In the genomic region with DNA sequence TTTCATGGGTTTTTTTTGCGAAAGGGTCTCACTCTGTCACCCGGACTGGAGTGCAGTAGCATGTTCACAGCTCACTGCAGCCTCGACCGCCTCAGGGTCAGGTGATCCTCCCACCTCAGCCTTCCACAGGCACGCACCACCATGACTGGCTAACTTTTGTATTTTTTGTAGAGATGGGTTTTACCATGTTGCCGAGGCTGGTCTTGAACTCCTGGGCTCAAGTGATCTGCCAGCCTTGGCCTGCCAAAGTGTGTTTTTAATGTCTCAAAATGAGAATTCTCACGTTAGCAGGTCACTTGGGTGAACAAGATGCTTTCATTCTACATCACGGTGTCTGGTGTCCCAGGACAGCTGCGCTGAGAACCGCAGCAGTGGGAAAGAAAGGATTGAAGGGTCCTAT, we compare ENCODE assay signal across 12 cellular contexts. TPM values are rescaled to one million over a fixed set of nuclear protein-coding genes. Genes with fewer than 3 reads are reported as not detected.
DNase-seq lines count a peak whose midpoint lies in the region; ATAC-seq and TF ChIP-seq lines count a peak whose summit lies in the region.
"Had no signal": no experiment of that assay in that cellular context is flagged by ENCODE, and none has a peak within 500 bp of the region (broad histone marks: within the 10 kb centered on the region; RNA-seq: fewer than 3 reads in every experiment).

No MANE protein-coding gene starts in this region.

- DNase-seq in activated T-cell treated with anti-CD3 and anti-CD28 coated beads, Interleukin-2, amount 50 U/mL, for 4 hours, result no peak
- no peak for DNase-seq in activated T-cell treated with anti-CD3 and anti-CD28 coated beads, Interleukin-2, amount 50 U/mL, for 48 hours
- DNase-seq in activated B cell treated with CpG ODN at 0.5 μM for 24 hours (no peak), suprapubic skin (ENCODE audit: low spot score in 2 of 2) (no peak), NCI-H2196 (lab: John Stamatoyannopoulos, UW; ENCODE audit: unreplicated experiment) (no peak), erythroblast (lab: John Stamatoyannopoulos, UW) (no peak)
- no peak for DNase-seq in stimulated activated CD4-positive, alpha-beta T cell treated with anti-CD3 and anti-CD28 coated beads, Interleukin-12 subunit alpha, Interleukin-12 subunit beta, amount 100 ng/mL, for 4 hours
- DNase-seq: activated CD4-positive, CD25-positive, alpha-beta regulatory T cell treated with anti-CD3 and anti-CD28 coated beads, Interleukin-2, amount 50 U/mL, for 72 hours; caudate nucleus; midbrain; upper lobe of left lung had no signal

- H3K27me3 Mint-ChIP-seq in activated T-cell treated with anti-CD3 and anti-CD28 coated beads, Interleukin-2, amount 50 U/mL, for 4 hours (ENCODE audit: low read depth), result peaks cover 2% of the 10 kb centered on the region
- H3K27me3 Mint-ChIP-seq in activated B cell treated with CpG ODN at 0.5 μM for 24 hours, result peaks cover 2% of the 10 kb centered on the region

- H3K4me1 ChIP-seq in gastroesophageal sphincter (peaks cover 0 to 83% (median 32%) of the 10 kb centered on the region in 3 donors), suprapubic skin (peaks cover 60% of the 10 kb centered on the region)

- TF ChIP-seq POLR2A in gastroesophageal sphincter (IDR thresholded peaks at IDR 0.05) (no peak), suprapubic skin (IDR thresholded peaks at IDR 0.05) (no peak), erythroblast (IDR thresholded peaks at IDR 0.05; ENCODE audit: low read length) (no peak)

- H3K9me3 Mint-ChIP-seq in activated T-cell treated with anti-CD3 and anti-CD28 coated beads, Interleukin-2, amount 50 U/mL, for 4 hours, result no peaks in the 10 kb centered on the region
- H3K9me3 Mint-ChIP-seq in activated B cell treated with CpG ODN at 0.5 μM for 24 hours, result no peaks in the 10 kb centered on the region

- peak overlapping the region in 1 of 2 donors; percentile 89 for H3K4me3 ChIP-seq in gastroesophageal sphincter
- H3K4me3 ChIP-seq in suprapubic skin, result peak overlapping the region; percentile 84

- POLR2A ChIA-PET in activated B cell treated with CpG ODN at 0.5 μM for 24 hours (lab: Charles Lee), result no interaction called here

- H3K27me3 ChIP-seq in gastroesophageal sphincter, result no peaks in the 10 kb centered on the region
- no peaks in the 10 kb centered on the region for H3K27me3 ChIP-seq in suprapubic skin
- H3K27me3 ChIP-seq: upper lobe of left lung had no signal

- WGBS in gastroesophageal sphincter (ENCODE audit: low coverage in 1 of 2), 2 donors, result 83 to 84% methylated on average over 8 to 9 of the region's 10 CpGs
- WGBS in suprapubic skin, result 82% methylated on average over 10 of the region's 10 CpGs

- TF ChIP-seq EP300 in gastroesophageal sphincter (IDR thresholded peaks at IDR 0.05), result no peak
- no peak for TF ChIP-seq EP300 in suprapubic skin (IDR thresholded peaks at IDR 0.05)

- TF ChIP-seq CTCF in activated B cell treated with CpG ODN at 0.5 μM for 24 hours (IDR thresholded peaks at IDR 0.05), result no peak
- no peak for TF ChIP-seq CTCF in gastroesophageal sphincter (IDR thresholded peaks at IDR 0.05)
- TF ChIP-seq CTCF in suprapubic skin (IDR thresholded peaks at IDR 0.05), result no peak

- peaks cover 48% of the 10 kb centered on the region for H3K4me1 Mint-ChIP-seq in activated T-cell treated with anti-CD3 and anti-CD28 coated beads, Interleukin-2, amount 50 U/mL, for 4 hours (ENCODE audit: low read depth)
- peaks cover 42% of the 10 kb centered on the region for H3K4me1 Mint-ChIP-seq in activated B cell treated with CpG ODN at 0.5 μM for 24 hours

- H3K36me3 ChIP-seq in gastroesophageal sphincter, result no peaks in the 10 kb centered on the region
- H3K36me3 ChIP-seq in suprapubic skin, result no peaks in the 10 kb centered on the region
- H3K36me3 ChIP-seq: upper lobe of left lung had no signal

- ATAC-seq in activated T-cell treated with anti-CD3 and anti-CD28 coated beads, Interleukin-2, amount 50 U/mL, for 4 hours, result no peak
- ATAC-seq in activated B cell treated with CpG ODN at 0.5 μM for 24 hours (ENCODE audit: low read depth) (no peak), gastroesophageal sphincter (no peak)

- no peaks in the 10 kb centered on the region for H3K9me3 ChIP-seq in gastroesophageal sphincter
- H3K9me3 ChIP-seq in suprapubic skin, result no peaks in the 10 kb centered on the region
- H3K9me3 ChIP-seq: upper lobe of left lung had no signal

- CTCF ChIA-PET in activated B cell treated with CpG ODN at 0.5 μM for 24 hours (lab: Charles Lee), result no interaction called here

- H3K36me3 Mint-ChIP-seq in activated T-cell treated with anti-CD3 and anti-CD28 coated beads, Interleukin-2, amount 50 U/mL, for 4 hours (ENCODE audit: insufficient read depth), result peaks cover 4% of the 10 kb centered on the region
- peaks cover 6% of the 10 kb centered on the region for H3K36me3 Mint-ChIP-seq in activated B cell treated with CpG ODN at 0.5 μM for 24 hours (ENCODE audit: low read depth)

- H3K27ac ChIP-seq in gastroesophageal sphincter, result peak overlapping the region in 3 of 4 donors; percentile 70 to 99 (median 97)
- peak overlapping the region; percentile 18 for H3K27ac ChIP-seq in suprapubic skin

- H3K4me3 Mint-ChIP-seq in activated T-cell treated with anti-CD3 and anti-CD28 coated beads, Interleukin-2, amount 50 U/mL, for 4 hours, result peak overlapping the region; percentile 89
- H3K4me3 Mint-ChIP-seq in activated B cell treated with CpG ODN at 0.5 μM for 24 hours, result peak overlapping the region; percentile 66

- intact Hi-C loops in activated B cell treated with CpG ODN at 0.5 μM for 24 hours (cut with micrococcal nuclease), result loop anchor here (10.0 kb wide), 5 partner anchors 1254 to 1826 kb away; a partner anchor contains a TSS

- no peak overlapping the region for H3K27ac Mint-ChIP-seq in activated B cell treated with CpG ODN at 0.5 μM for 24 hours

RNA-seq across cellular contexts. Expression of a gene that starts 3.2 kb away (rescaled TPM):
- 10 to 100 TPM; 53.0 to 58.1 (median 55.5) TPM for total RNA-seq in activated T-cell treated with anti-CD3 and anti-CD28 coated beads, Interleukin-2, amount 50 U/mL, for 4 hours
- total RNA-seq in activated B cell treated with CpG ODN at 0.5 μM for 24 hours, result 26.0 and 27.1 TPM in 2 replicates
- 100 to 1,000 TPM in 1 of 4 donors, 10 to 100 TPM in 3; 69.2 to 141 (median 85.1) TPM for total RNA-seq in gastroesophageal sphincter
- 10 to 100 TPM; 39.9 to 89.3 (median 53.6) TPM for total RNA-seq in suprapubic skin

RNA-seq across cellular contexts. Expression of a gene that starts 11.7 kb away (rescaled TPM):
- total RNA-seq in activated T-cell treated with anti-CD3 and anti-CD28 coated beads, Interleukin-2, amount 50 U/mL, for 4 hours, result 10 to 100 TPM; 31.5 to 43.2 (median 31.6) TPM
- total RNA-seq in activated B cell treated with CpG ODN at 0.5 μM for 24 hours (52.9 and 53.9 TPM in 2 replicates), gastroesophageal sphincter (10 to 100 TPM; 53.9 to 64.8 (median 57.9) TPM), suprapubic skin (10 to 100 TPM; 57.8 to 82.0 (median 71.3) TPM)
